1 cellular context compared by ENCODE assay signal in genomic region chr16:85626191-85626951, GRCh38.
A peak's percentile ranks its signal among the peaks of the same experiment; 100 is the strongest.
TF ChIP-seq lines count a peak whose summit lies in the region.

No MANE protein-coding gene starts in this region.

TF ChIP-seq in K562, 482 proteins besides CTCF, POLR2A, EP300 and RAD21:
- TF ChIP-seq RBFOX2 (IDR thresholded peaks at IDR 0.05; ENCODE audit: low read depth, low read length) (0 out of 2 replicates have a peak, but pooled peaks have one; percentile 30), ZBTB43 (CRISPR knock-in tag; IDR thresholded peaks at IDR 0.05) (no peak), EGR1 (conservative IDR thresholded peaks at IDR 0.05) (0 out of 2 replicates have a peak, but pooled peaks have one; percentile 19)
